25 cellular contexts compared by ENCODE assay signal in the genomic region with DNA sequence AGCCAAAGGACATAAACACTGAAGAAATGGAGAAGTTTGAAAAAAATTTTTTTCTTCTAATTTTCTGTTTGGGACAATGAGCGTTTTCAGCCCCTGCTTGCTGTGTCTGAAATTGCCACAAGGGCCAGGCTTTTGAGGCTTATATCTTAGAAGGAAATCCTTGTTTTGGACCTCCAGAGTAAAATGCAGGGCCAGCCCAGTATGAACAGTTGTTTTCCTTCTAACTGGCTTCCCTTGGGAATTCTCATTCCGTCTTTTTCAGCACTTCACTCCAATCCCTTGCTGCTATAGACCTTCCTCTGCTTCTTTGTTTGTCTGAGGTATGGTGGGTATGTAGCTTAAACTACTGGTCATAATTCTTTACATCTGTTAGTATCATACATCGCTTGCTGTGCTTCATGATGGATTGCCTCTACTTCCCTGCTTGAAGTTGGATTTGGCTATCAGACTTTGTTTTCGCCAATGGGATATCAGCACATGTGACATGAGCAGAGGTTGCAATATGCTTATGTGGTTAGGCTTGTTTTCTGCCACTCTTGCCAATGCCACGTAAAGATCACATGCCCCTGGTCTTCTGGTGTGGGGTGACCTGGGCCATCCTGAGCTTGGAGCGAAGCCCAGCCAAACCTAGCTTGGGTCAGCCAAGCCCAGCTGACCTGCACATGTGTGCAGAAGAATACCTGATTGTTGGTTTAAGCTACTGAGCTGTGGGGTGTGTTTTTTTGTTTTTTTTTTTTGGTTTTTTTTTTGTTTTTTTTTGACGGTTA.
"Had no signal": no experiment of that assay in that cellular context is flagged by ENCODE, and none has a peak within 500 bp of the region (broad histone marks: within the 10 kb centered on the region; RNA-seq: fewer than 3 reads in every experiment).

No MANE protein-coding gene starts in this region.

- H3K4me3 ChIP-seq: cardiac muscle cell, heart right ventricle, ovary, prostate gland, sigmoid colon, smooth muscle cell, thoracic aorta, upper lobe of right lung had no signal

- H3K4me3 Mint-ChIP-seq: activated CD4-positive, alpha-beta T cell treated with anti-CD3 and anti-CD28 coated beads, Interleukin-2, amount 10 ng/mL, durations not matched to agents 7 days and 5 days; activated CD8-positive, alpha-beta memory T cell treated with anti-CD3 and anti-CD28 coated beads, Interleukin-2, amount 10 ng/mL, durations not matched to agents 7 days and 5 days; activated CD8-positive, alpha-beta T cell treated with anti-CD3 and anti-CD28 coated beads for 36 hours; activated naive CD8-positive, alpha-beta T cell treated with anti-CD3 and anti-CD28 coated beads, Interleukin-2, amount 50 U/mL, for 24 hours; activated T-helper 1 cell treated with anti-CD3 and anti-CD28 coated beads, Interleukin-12 subunit alpha, Interleukin-12 subunit beta, Interleukin-2, Interleukin-4 antibody, amounts not matched to agents 30 ng/mL and 10 ng/mL and 1 ng/mL, durations not matched to agents 14 hours and 24 hours and 36 hours; mesothelial cell of epicardium; natural killer cell; stimulated activated naive B cell treated with anti-CD40 and anti-IgM and Interleukin-4, amounts not matched to agents 10 μg/mL and 1 μg/mL and 100 μg/mL, for 72 hours had no signal

- H3K4me2 ChIP-seq: smooth muscle cell had no signal

- H3K36me3 ChIP-seq: cardiac muscle cell, heart right ventricle, neutrophil, ovary, prostate gland, sigmoid colon, thoracic aorta, upper lobe of right lung had no signal

- H3K4me1 Mint-ChIP-seq: activated CD4-positive, alpha-beta T cell treated with anti-CD3 and anti-CD28 coated beads, Interleukin-2, amount 10 ng/mL, durations not matched to agents 7 days and 5 days; activated CD8-positive, alpha-beta memory T cell treated with anti-CD3 and anti-CD28 coated beads, Interleukin-2, amount 10 ng/mL, durations not matched to agents 7 days and 5 days; activated naive CD8-positive, alpha-beta T cell treated with anti-CD3 and anti-CD28 coated beads, Interleukin-2, amount 50 U/mL, for 24 hours; mesothelial cell of epicardium; natural killer cell; stimulated activated naive B cell treated with anti-CD40 and anti-IgM and Interleukin-4, amounts not matched to agents 10 μg/mL and 1 μg/mL and 100 μg/mL, for 72 hours had no signal

- ATAC-seq: activated CD4-positive, CD25-positive, alpha-beta regulatory T cell treated with anti-CD3 and anti-CD28 coated beads, Interleukin-2, amount 50 U/mL, for 24 hours; activated CD8-positive, alpha-beta memory T cell treated with anti-CD3 and anti-CD28 coated beads, Interleukin-2, amount 10 ng/mL, durations not matched to agents 7 days and 5 days; activated CD8-positive, alpha-beta T cell treated with anti-CD3 and anti-CD28 coated beads for 36 hours; activated naive CD8-positive, alpha-beta T cell treated with anti-CD3 and anti-CD28 coated beads, Interleukin-2, amount 50 U/mL, for 24 hours; natural killer cell; stimulated activated naive B cell treated with anti-CD40 and anti-IgM and Interleukin-4, amounts not matched to agents 10 μg/mL and 1 μg/mL and 100 μg/mL, for 72 hours; upper lobe of right lung had no signal

- H3K27me3 Mint-ChIP-seq: activated CD4-positive, alpha-beta T cell treated with anti-CD3 and anti-CD28 coated beads, Interleukin-2, amount 10 ng/mL, durations not matched to agents 7 days and 5 days had no signal

- FAIRE-seq: kidney had no signal

- H3K27me3 ChIP-seq: cardiac muscle cell, neutrophil, ovary, sigmoid colon, upper lobe of right lung had no signal

- H3K27ac Mint-ChIP-seq: activated CD4-positive, alpha-beta T cell treated with anti-CD3 and anti-CD28 coated beads, Interleukin-2, amount 10 ng/mL, durations not matched to agents 7 days and 5 days; activated CD8-positive, alpha-beta memory T cell treated with anti-CD3 and anti-CD28 coated beads, Interleukin-2, amount 10 ng/mL, durations not matched to agents 7 days and 5 days; activated CD8-positive, alpha-beta T cell treated with anti-CD3 and anti-CD28 coated beads for 36 hours; activated naive CD8-positive, alpha-beta T cell treated with anti-CD3 and anti-CD28 coated beads, Interleukin-2, amount 50 U/mL, for 24 hours; activated T-helper 1 cell treated with anti-CD3 and anti-CD28 coated beads, Interleukin-12 subunit alpha, Interleukin-12 subunit beta, Interleukin-2, Interleukin-4 antibody, amounts not matched to agents 30 ng/mL and 10 ng/mL and 1 ng/mL, durations not matched to agents 14 hours and 24 hours and 36 hours; mesothelial cell of epicardium; natural killer cell; stimulated activated naive B cell treated with anti-CD40 and anti-IgM and Interleukin-4, amounts not matched to agents 10 μg/mL and 1 μg/mL and 100 μg/mL, for 72 hours had no signal

- H3K4me1 ChIP-seq: prostate gland, sigmoid colon, upper lobe of right lung had no signal

- H3K27ac ChIP-seq: cardiac muscle cell, epithelial cell of prostate, heart right ventricle, neutrophil, ovary, prostate gland, sigmoid colon, thoracic aorta, upper lobe of right lung had no signal

- H3K9me3 ChIP-seq: heart right ventricle, neutrophil, ovary, prostate gland, sigmoid colon, thoracic aorta, upper lobe of right lung had no signal

- H3K9me3 Mint-ChIP-seq: activated CD4-positive, alpha-beta T cell treated with anti-CD3 and anti-CD28 coated beads, Interleukin-2, amount 10 ng/mL, durations not matched to agents 7 days and 5 days; activated CD8-positive, alpha-beta T cell treated with anti-CD3 and anti-CD28 coated beads for 36 hours; activated naive CD8-positive, alpha-beta T cell treated with anti-CD3 and anti-CD28 coated beads, Interleukin-2, amount 50 U/mL, for 24 hours; activated T-helper 1 cell treated with anti-CD3 and anti-CD28 coated beads, Interleukin-12 subunit alpha, Interleukin-12 subunit beta, Interleukin-2, Interleukin-4 antibody, amounts not matched to agents 30 ng/mL and 10 ng/mL and 1 ng/mL, durations not matched to agents 14 hours and 24 hours and 36 hours; mesothelial cell of epicardium had no signal

- DNase-seq: activated CD4-positive, alpha-beta T cell treated with anti-CD3 and anti-CD28 coated beads, Interleukin-2, amount 10 ng/mL, durations not matched to agents 7 days and 5 days; activated CD8-positive, alpha-beta memory T cell treated with anti-CD3 and anti-CD28 coated beads, Interleukin-2, amount 10 ng/mL, durations not matched to agents 7 days and 5 days; activated CD8-positive, alpha-beta T cell treated with anti-CD3 and anti-CD28 coated beads for 36 hours; activated gamma-delta T cell; activated naive CD4-positive, alpha-beta T cell treated with anti-CD3 and anti-CD28 coated beads, Interleukin-2, amount 50 U/mL, for 16 hours; activated naive CD8-positive, alpha-beta T cell treated with anti-CD3 and anti-CD28 coated beads, Interleukin-2, amount 50 U/mL, for 24 hours; heart right ventricle; kidney; mammary epithelial cell; natural killer cell; ovary; sigmoid colon; stimulated activated CD4-positive, alpha-beta T cell treated with anti-CD3 and anti-CD28 coated beads, Interleukin-15, amount 100 ng/mL, for 24 hours; stimulated activated CD8-positive, alpha-beta memory T cell treated with anti-CD3 and anti-CD28 coated beads, Interleukin-4, amount 100 ng/mL, for 48 hours; stimulated activated naive B cell treated with anti-CD40 and anti-IgM and Interleukin-4, amounts not matched to agents 10 μg/mL and 1 μg/mL and 100 μg/mL, for 72 hours; upper lobe of right lung had no signal

- H3K36me3 Mint-ChIP-seq: activated CD8-positive, alpha-beta memory T cell treated with anti-CD3 and anti-CD28 coated beads, Interleukin-2, amount 10 ng/mL, durations not matched to agents 7 days and 5 days; mesothelial cell of epicardium; natural killer cell; stimulated activated naive B cell treated with anti-CD40 and anti-IgM and Interleukin-4, amounts not matched to agents 10 μg/mL and 1 μg/mL and 100 μg/mL, for 72 hours had no signal
